Comparison of ENCODE assay signal across 1 cellular context in genomic region chr17:56976941-56977570, GRCh38.
TF ChIP-seq lines count a peak whose summit lies in the region.

No MANE protein-coding gene starts in this region.

TF ChIP-seq in HepG2, 621 proteins besides CTCF, POLR2A, EP300 and RAD21 (continued from another document and continues in another):
- peak; percentile 66; the same call in 1 of the 2 replicates for TF ChIP-seq HNF1B (CRISPR knock-in tag; IDR thresholded peaks at IDR 0.05)
- no peak for TF ChIP-seq ARID2 (CRISPR knock-in tag; IDR thresholded peaks at IDR 0.05; ENCODE audit: borderline replicate concordance)
- TF ChIP-seq ETV5 (CRISPR knock-in tag; IDR thresholded peaks at IDR 0.05; ENCODE audit: borderline replicate concordance), result no peak
- no peak for TF ChIP-seq THRA (CRISPR knock-in tag; IDR thresholded peaks at IDR 0.05; ENCODE audit: borderline replicate concordance)
- no peak for TF ChIP-seq ZNF513 (CRISPR knock-in tag; conservative IDR thresholded peaks at IDR 0.05)
- TF ChIP-seq ZNF17 (CRISPR knock-in tag; IDR thresholded peaks at IDR 0.05), result no peak
- no peak for TF ChIP-seq TCF7L2 (IDR thresholded peaks at IDR 0.05; ENCODE audit: low read depth, low read length)
- no peak for TF ChIP-seq MATR3 (CRISPR knock-in tag; IDR thresholded peaks at IDR 0.05)
- TF ChIP-seq ZNF276 (CRISPR knock-in tag; IDR thresholded peaks at IDR 0.05; ENCODE audit: low read depth), result no peak
- no peak for TF ChIP-seq ZNF232 (CRISPR knock-in tag; IDR thresholded peaks at IDR 0.05; ENCODE audit: borderline replicate concordance)
- peak; percentile 39; the same call in 1 of the 2 replicates for TF ChIP-seq ZNF878 (CRISPR knock-in tag; IDR thresholded peaks at IDR 0.05)
- TF ChIP-seq ASH2L (IDR thresholded peaks at IDR 0.05; ENCODE audit: insufficient read length, low read depth, low read length), result no peak
- no peak for TF ChIP-seq SIX4 (CRISPR knock-in tag; IDR thresholded peaks at IDR 0.05)
- TF ChIP-seq ESRRA (CRISPR knock-in tag; IDR thresholded peaks at IDR 0.05; ENCODE audit: low read depth), result peak; percentile 71; the same call in 1 of the 2 replicates
- TF ChIP-seq MED1 (CRISPR knock-in tag; IDR thresholded peaks at IDR 0.05), result no peak
- 0 out of 2 replicates have a peak, but pooled peaks have one; percentile 11 for TF ChIP-seq FOSL2 (CRISPR knock-in tag; IDR thresholded peaks at IDR 0.05)
- TF ChIP-seq ZMAT3 (CRISPR knock-in tag; conservative IDR thresholded peaks at IDR 0.05), result no peak
- TF ChIP-seq E2F2 (CRISPR knock-in tag; IDR thresholded peaks at IDR 0.05; ENCODE audit: borderline replicate concordance), result no peak
- no peak for TF ChIP-seq UBTF (CRISPR knock-in tag; IDR thresholded peaks at IDR 0.05)
- TF ChIP-seq TCF7 (IDR thresholded peaks at IDR 0.05; ENCODE audit: low read depth), result no peak
- TF ChIP-seq NAIF1 (CRISPR knock-in tag; IDR thresholded peaks at IDR 0.05; ENCODE audit: borderline replicate concordance), result no peak
- TF ChIP-seq ZNF280D (CRISPR knock-in tag; IDR thresholded peaks at IDR 0.05), result no peak
- TF ChIP-seq HNRNPH1 (optimal IDR thresholded peaks at IDR 0.05; ENCODE audit: low read depth, low read length), result no peak
- TF ChIP-seq NFYC (CRISPR knock-in tag; IDR thresholded peaks at IDR 0.05), result no peak
- no peak for TF ChIP-seq PLSCR1 (CRISPR knock-in tag; IDR thresholded peaks at IDR 0.05; ENCODE audit: borderline replicate concordance)
- no peak for TF ChIP-seq ZBTB44 (CRISPR knock-in tag; IDR thresholded peaks at IDR 0.05)
- TF ChIP-seq NR2F2 (IDR thresholded peaks at IDR 0.05; ENCODE audit: borderline replicate concordance, low read depth), result 0 out of 2 replicates have a peak, but pooled peaks have one; percentile 30
- no peak for TF ChIP-seq TCF12 (IDR thresholded peaks at IDR 0.05)
- TF ChIP-seq TCF12 (CRISPR knock-in tag; IDR thresholded peaks at IDR 0.05), result no peak
- TF ChIP-seq ZNF766 (CRISPR knock-in tag; IDR thresholded peaks at IDR 0.05; ENCODE audit: borderline replicate concordance), result no peak
- no peak for TF ChIP-seq HOXA5 (CRISPR knock-in tag; IDR thresholded peaks at IDR 0.05)
- TF ChIP-seq THAP9 (CRISPR knock-in tag; IDR thresholded peaks at IDR 0.05; ENCODE audit: borderline replicate concordance), result no peak
- 0 out of 2 replicates have a peak, but pooled peaks have one; percentile 21 for TF ChIP-seq SPEN (CRISPR knock-in tag; IDR thresholded peaks at IDR 0.05; ENCODE audit: low read depth)
- TF ChIP-seq ISX (CRISPR knock-in tag; conservative IDR thresholded peaks at IDR 0.05), result no peak
- no peak for TF ChIP-seq ZFYVE20 (CRISPR knock-in tag; IDR thresholded peaks at IDR 0.05; ENCODE audit: borderline replicate concordance, low read depth)
- no peak for TF ChIP-seq ZNF33A (CRISPR knock-in tag; IDR thresholded peaks at IDR 0.05; ENCODE audit: borderline replicate concordance)
- no peak for TF ChIP-seq FLYWCH1 (CRISPR knock-in tag; IDR thresholded peaks at IDR 0.05)
- TF ChIP-seq NFYB (CRISPR knock-in tag; IDR thresholded peaks at IDR 0.05), result no peak
- TF ChIP-seq ZFX (CRISPR knock-in tag; IDR thresholded peaks at IDR 0.05; ENCODE audit: low read depth), result no peak
- TF ChIP-seq FOXO4 (CRISPR knock-in tag; conservative IDR thresholded peaks at IDR 0.05), result no peak
- peak; percentile 8 for TF ChIP-seq TEAD3 (CRISPR knock-in tag; optimal IDR thresholded peaks at IDR 0.05; ENCODE audit: borderline replicate concordance)
- no peak for TF ChIP-seq KAT7 (CRISPR knock-in tag; IDR thresholded peaks at IDR 0.05; ENCODE audit: borderline replicate concordance)
- TF ChIP-seq SIX1 (CRISPR knock-in tag; IDR thresholded peaks at IDR 0.05; ENCODE audit: borderline replicate concordance), result no peak
